ENCODE assay signal across 14 cellular contexts in the genomic region with DNA sequence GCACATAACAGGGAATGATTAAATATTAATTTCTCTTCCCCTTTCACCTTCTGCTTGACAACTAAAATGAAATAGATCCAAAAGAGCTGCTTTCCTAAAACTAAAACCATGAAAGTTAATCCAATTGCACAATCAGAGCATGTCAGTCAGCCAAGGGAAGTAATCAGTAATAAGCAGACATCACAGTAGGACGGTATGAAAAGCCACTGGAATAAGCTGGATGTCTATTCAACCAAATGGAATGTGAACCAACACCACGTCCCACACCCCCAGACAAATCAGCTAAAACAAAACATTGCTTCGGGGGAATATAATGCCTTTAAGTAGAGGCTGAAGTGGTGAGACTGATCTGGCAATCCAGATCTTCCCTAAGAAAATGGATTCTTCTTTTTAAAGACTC.
DNase-seq lines count a peak whose midpoint lies in the region; ATAC-seq, FAIRE-seq and TF ChIP-seq lines count a peak whose summit lies in the region.
"Had no signal": no experiment of that assay in that cellular context is flagged by ENCODE, and none has a peak within 500 bp of the region (broad histone marks: within the 10 kb centered on the region; RNA-seq: fewer than 3 reads in every experiment).

No MANE protein-coding gene starts in this region.

- no peak overlapping the region for H3K9ac ChIP-seq in astrocyte (ENCODE audit: low read length)

- DNase-seq in H4 (ENCODE audit: low spot score), result peak; percentile 45
- peak; percentile 47 for DNase-seq in astrocyte (ENCODE audit: low read depth)
- DNase-seq in iris pigment epithelial cell (ENCODE audit: low read depth), result peak; percentile 75
- peak; percentile 47 for DNase-seq in skeletal muscle cell (ENCODE audit: low read depth)
- no peak for DNase-seq in DMS153 treated with DMSO at 0.1 percent for 48 hours (lab: John Stamatoyannopoulos, UW; ENCODE audit: unreplicated experiment)
- DNase-seq in activated CD8-positive, alpha-beta memory T cell treated with anti-CD3 and anti-CD28 coated beads for 24 hours, result no peak
- DNase-seq in MV-4-11 (lab: John Stamatoyannopoulos, UW), result no peak
- DNase-seq: activated CD4-positive, alpha-beta T cell treated with anti-CD3 and anti-CD28 coated beads, Interleukin-2, amount 10 ng/mL, durations not matched to agents 7 days and 5 days; activated T-cell treated with anti-CD3 and anti-CD28 coated beads, Interleukin-2, amount 50 U/mL, for 24 hours; cortex of kidney; NCI-H2081; pancreas; T-helper 9 cell had no signal

- no peak overlapping the region for H2AFZ ChIP-seq in astrocyte (ENCODE audit: low read depth, low read length)

- no peaks in the 10 kb centered on the region for H3K9me3 Mint-ChIP-seq in astrocyte (ENCODE audit: unreplicated experiment)
- H3K9me3 Mint-ChIP-seq: activated CD4-positive, alpha-beta T cell treated with anti-CD3 and anti-CD28 coated beads, Interleukin-2, amount 10 ng/mL, durations not matched to agents 7 days and 5 days; activated T-cell treated with anti-CD3 and anti-CD28 coated beads, Interleukin-2, amount 50 U/mL, for 24 hours had no signal

- H3K79me2 ChIP-seq in astrocyte (ENCODE audit: insufficient read depth, low read length), result no peaks in the 10 kb centered on the region

- H3K27me3 Mint-ChIP-seq in astrocyte (ENCODE audit: low read depth, unreplicated experiment), result no peaks in the 10 kb centered on the region
- H3K27me3 Mint-ChIP-seq: activated CD4-positive, alpha-beta T cell treated with anti-CD3 and anti-CD28 coated beads, Interleukin-2, amount 10 ng/mL, durations not matched to agents 7 days and 5 days; activated T-cell treated with anti-CD3 and anti-CD28 coated beads, Interleukin-2, amount 50 U/mL, for 24 hours had no signal

- H4K20me1 ChIP-seq in astrocyte (ENCODE audit: insufficient read depth, low read length), result no peaks in the 10 kb centered on the region

- H3K4me1 Mint-ChIP-seq in astrocyte (ENCODE audit: low read depth, unreplicated experiment), result peaks cover 10% of the 10 kb centered on the region
- H3K4me1 Mint-ChIP-seq: activated CD4-positive, alpha-beta T cell treated with anti-CD3 and anti-CD28 coated beads, Interleukin-2, amount 10 ng/mL, durations not matched to agents 7 days and 5 days had no signal

- H3K4me3 Mint-ChIP-seq in astrocyte (ENCODE audit: unreplicated experiment), result peak overlapping the region; percentile 37
- H3K4me3 Mint-ChIP-seq: activated CD4-positive, alpha-beta T cell treated with anti-CD3 and anti-CD28 coated beads, Interleukin-2, amount 10 ng/mL, durations not matched to agents 7 days and 5 days; activated T-cell treated with anti-CD3 and anti-CD28 coated beads, Interleukin-2, amount 50 U/mL, for 24 hours had no signal

- H3K4me1 ChIP-seq in astrocyte (ENCODE audit: insufficient read depth, low read length), result no peaks in the 10 kb centered on the region
- H3K4me1 ChIP-seq: pancreas had no signal

- H3K27ac ChIP-seq in astrocyte (ENCODE audit: low read depth, low read length), result no peak overlapping the region
- H3K27ac ChIP-seq: pancreas had no signal

- no peaks in the 10 kb centered on the region for H3K36me3 ChIP-seq in astrocyte (ENCODE audit: insufficient read depth, low read length)
- H3K36me3 ChIP-seq: pancreas had no signal

- H3K27ac Mint-ChIP-seq in astrocyte (ENCODE audit: unreplicated experiment), result peak overlapping the region; percentile 67
- H3K27ac Mint-ChIP-seq: activated CD4-positive, alpha-beta T cell treated with anti-CD3 and anti-CD28 coated beads, Interleukin-2, amount 10 ng/mL, durations not matched to agents 7 days and 5 days; activated T-cell treated with anti-CD3 and anti-CD28 coated beads, Interleukin-2, amount 50 U/mL, for 24 hours had no signal

- no peaks in the 10 kb centered on the region for H3K36me3 Mint-ChIP-seq in astrocyte (ENCODE audit: low read depth, unreplicated experiment)

- H3K27me3 ChIP-seq in astrocyte (ENCODE audit: insufficient read depth, low read length), result no peaks in the 10 kb centered on the region

- H3K4me3 ChIP-seq in astrocyte (ENCODE audit: insufficient read depth, low read depth, low read length) (no peak overlapping the region), skeletal muscle cell (ENCODE audit: low read depth, low read length) (no peak overlapping the region)
- H3K4me3 ChIP-seq: pancreas had no signal

- no peak for TF ChIP-seq CTCF in astrocyte (IDR thresholded peaks at IDR 0.05; ENCODE audit: insufficient read depth, low read depth, low read length)

- no peak for ATAC-seq in HG03565 (IDR thresholded peaks at IDR 0.05; ENCODE audit: unreplicated experiment)

- FAIRE-seq in astrocyte (lab: Jason Lieb, UNC), result peak; percentile 99

- no peaks in the 10 kb centered on the region for H3K9me3 ChIP-seq in astrocyte (ENCODE audit: insufficient read depth, low read depth, low read length)
- H3K9me3 ChIP-seq: pancreas had no signal

- peak overlapping the region; percentile 22 for H3K4me2 ChIP-seq in astrocyte (ENCODE audit: low read length)

Comparison
In these comparisons a context has a peak if more than half of its experiments do, and no peak if none do; other contexts are left out.
1. DNase-seq: peak in H4 (single experiment), astrocyte (single experiment), iris pigment epithelial cell (single experiment) and skeletal muscle cell (single experiment); none in DMS153 treated with DMSO at 0.1 percent for 48 hours (single experiment), activated CD8-positive, alpha-beta memory T cell treated with anti-CD3 and anti-CD28 coated beads for 24 hours (single experiment) and MV-4-11 (single experiment).